In genomic region chr1:179785025-179785424, GRCh38 we compare ENCODE assay signal across 1 cellular context.
A peak's percentile ranks its signal among the peaks of the same experiment; 100 is the strongest.
TF ChIP-seq lines count a peak whose summit lies in the region.

No MANE protein-coding gene starts in this region.

TF ChIP-seq in SK-N-SH treated with all-trans-retinoic acid at 6 μM for 48 hours, 23 proteins besides CTCF, POLR2A, EP300 and RAD21 (continued from another document):
- TF ChIP-seq POU6F1 (CRISPR knock-in tag; IDR thresholded peaks at IDR 0.05; ENCODE audit: borderline replicate concordance, low read depth) (no peak), ZNF565 (CRISPR knock-in tag; conservative IDR thresholded peaks at IDR 0.05; ENCODE audit: low read depth) (no peak), GLIS3 (CRISPR knock-in tag; IDR thresholded peaks at IDR 0.05) (no peak), TSHZ2 (CRISPR knock-in tag; IDR thresholded peaks at IDR 0.05) (peak; percentile 80; the same call in 1 of the 2 replicates), PPARA (CRISPR knock-in tag; IDR thresholded peaks at IDR 0.05; ENCODE audit: borderline replicate concordance) (0 out of 2 replicates have a peak, but pooled peaks have one; percentile 32), BACH2 (CRISPR knock-in tag; IDR thresholded peaks at IDR 0.05; ENCODE audit: borderline replicate concordance) (0 out of 2 replicates have a peak, but pooled peaks have one; percentile 1), ZFP3 (CRISPR knock-in tag; IDR thresholded peaks at IDR 0.05) (0 out of 2 replicates have a peak, but pooled peaks have one; percentile 57), ISL1 (CRISPR knock-in tag; IDR thresholded peaks at IDR 0.05) (peak; percentile 64), ARNTL (CRISPR knock-in tag; IDR thresholded peaks at IDR 0.05; ENCODE audit: borderline replicate concordance, low read depth) (no peak), ZNF70 (CRISPR knock-in tag; IDR thresholded peaks at IDR 0.05) (peak; percentile 66; the same call in 1 of the 2 replicates)
- TF ChIP-seq, protein P1, sequence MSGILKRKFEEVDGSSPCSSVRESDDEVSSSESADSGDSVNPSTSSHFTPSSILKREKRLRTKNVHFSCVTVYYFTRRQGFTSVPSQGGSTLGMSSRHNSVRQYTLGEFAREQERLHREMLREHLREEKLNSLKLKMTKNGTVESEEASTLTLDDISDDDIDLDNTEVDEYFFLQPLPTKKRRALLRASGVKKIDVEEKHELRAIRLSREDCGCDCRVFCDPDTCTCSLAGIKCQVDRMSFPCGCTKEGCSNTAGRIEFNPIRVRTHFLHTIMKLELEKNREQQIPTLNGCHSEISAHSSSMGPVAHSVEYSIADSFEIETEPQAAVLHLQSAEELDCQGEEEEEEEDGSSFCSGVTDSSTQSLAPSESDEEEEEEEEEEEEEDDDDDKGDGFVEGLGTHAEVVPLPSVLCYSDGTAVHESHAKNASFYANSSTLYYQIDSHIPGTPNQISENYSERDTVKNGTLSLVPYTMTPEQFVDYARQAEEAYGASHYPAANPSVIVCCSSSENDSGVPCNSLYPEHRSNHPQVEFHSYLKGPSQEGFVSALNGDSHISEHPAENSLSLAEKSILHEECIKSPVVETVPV (CRISPR knock-in tag; IDR thresholded peaks at IDR 0.05), result no peak
